In genomic region chr6:150418825-150419594, GRCh38 we compare ENCODE assay signal across 8 cellular contexts. TPM values are rescaled to one million over a fixed set of nuclear protein-coding genes. Genes with fewer than 3 reads are reported as not detected.
DNase-seq lines count a peak whose midpoint lies in the region; FAIRE-seq and TF ChIP-seq lines count a peak whose summit lies in the region.

No MANE protein-coding gene starts in this region.

- no peaks in the 10 kb centered on the region for H3K4me1 ChIP-seq in H1 (replicated peaks in 1 of 4; ENCODE audit: control insufficient read depth in 3 of 4, insufficient read depth in 4 of 4, low read length in 3 of 4)

- TF ChIP-seq CTCF in H1 (IDR thresholded peaks at IDR 0.05; ENCODE audit: control extremely low read depth in 1 of 3, insufficient read depth in 1 of 3, low read depth in 1 of 3, low read length in 3 of 3) (peak; percentile 53 to 70 (median 64)), mesothelial cell of epicardium (IDR thresholded peaks at IDR 0.05; ENCODE audit: unreplicated experiment) (peak; percentile 83)

- H3K79me1 ChIP-seq in H1 (ENCODE audit: low read depth, low read length): no peaks in the 10 kb centered on the region

- no peak for TF ChIP-seq POLR2A in H1 (IDR thresholded peaks at IDR 0.05; ENCODE audit: control extremely low read depth in 1 of 2, low read depth in 2 of 2, low read length in 2 of 2)

- H2BK20ac ChIP-seq in H1 (ENCODE audit: low read length): no peak overlapping the region

- TF ChIP-seq EP300 in H1 (IDR thresholded peaks at IDR 0.05; ENCODE audit: borderline replicate concordance in 1 of 2, low read depth in 2 of 2, low read length in 2 of 2): no peak

- H3K4me3 ChIP-seq in H1 (ENCODE audit: extremely low read depth in 1 of 4, insufficient read depth in 2 of 4, low read depth in 3 of 4, low read length in 4 of 4): peak overlapping the region in 1 of 4 experiments; percentile 19; a peak in 1 of 8 replicates

- H2BK12ac ChIP-seq in H1 (ENCODE audit: low read depth, low read length): no peak overlapping the region

- H4K20me1 ChIP-seq in H1 (replicated peaks in 1 of 2; ENCODE audit: control insufficient read depth in 1 of 2, insufficient read depth in 2 of 2, low read length in 2 of 2): no peaks in the 10 kb centered on the region

- no peak overlapping the region for H4K5ac ChIP-seq in H1 (ENCODE audit: insufficient read length, low read depth, low read length)

- peak overlapping the region; percentile 37 for H3K4me3 Mint-ChIP-seq in mesothelial cell of epicardium

- H3K36me3 ChIP-seq in H1 (ENCODE audit: control insufficient read depth in 2 of 4, insufficient read depth in 4 of 4, low read length in 3 of 4): no peaks in the 10 kb centered on the region

- no peak overlapping the region for H3K4ac ChIP-seq in H1 (replicated peaks; ENCODE audit: insufficient read length, low read depth, low read length)

- H3K9ac ChIP-seq in H1 (replicated peaks in 1 of 4; ENCODE audit: extremely low read depth in 1 of 4, low read depth in 3 of 4, low read length in 3 of 4): no peak overlapping the region

- FAIRE-seq in H1 (lab: Jason Lieb, UNC): no peak

- peaks cover 9% of the 10 kb centered on the region for H3K27me3 Mint-ChIP-seq in mesothelial cell of epicardium (ENCODE audit: low read depth)

- no peak overlapping the region for H4K91ac ChIP-seq in H1 (replicated peaks; ENCODE audit: insufficient read length, low read length)

- H2BK15ac ChIP-seq in H1 (ENCODE audit: low read length): no peak overlapping the region

- H2AK5ac ChIP-seq in H1 (ENCODE audit: low read depth, low read length): no peak overlapping the region

- no peak overlapping the region for H3K14ac ChIP-seq in H1 (ENCODE audit: insufficient read length)

- H3K23ac ChIP-seq in H1 (ENCODE audit: insufficient read length): no peak overlapping the region

- H3K9me3 ChIP-seq in H1 (ENCODE audit: insufficient read depth in 2 of 2, low read depth in 1 of 2, low read length in 1 of 2): peaks cover 0 to 1% of the 10 kb centered on the region in 2 experiments; a peak in 1 of 4 replicates

- peak overlapping the region; percentile 1 to 34; a peak in 3 of 4 replicates for H3K4me2 ChIP-seq in H1 (ENCODE audit: insufficient read depth in 1 of 2, low read depth in 2 of 2, low read length in 2 of 2)

- peak overlapping the region; percentile 70; the same call in 1 of the 2 replicates for H2AFZ ChIP-seq in H1 (ENCODE audit: low read length)

- POLR2A ChIA-PET in H1 (lab: Charles Lee; ENCODE audit: partially characterized antibody): interaction anchor here (1.5 to 2.0 kb wide), 2 partner anchors 59 to 396 kb away, joined by 4 to 7 read pairs; no protein-coding TSS in a partner anchor

- H3K23me2 ChIP-seq in H1 (ENCODE audit: low read depth, low read length): no peaks in the 10 kb centered on the region

- peak overlapping the region; percentile 84 for H3K27ac Mint-ChIP-seq in mesothelial cell of epicardium

- H3K9me3 Mint-ChIP-seq in mesothelial cell of epicardium: peaks cover 11% of the 10 kb centered on the region

- H3K79me2 ChIP-seq in H1 (ENCODE audit: control insufficient read depth in 1 of 2, insufficient read depth in 2 of 2, low read length in 2 of 2): no peaks in the 10 kb centered on the region

- peaks cover 24% of the 10 kb centered on the region for H3K4me1 Mint-ChIP-seq in mesothelial cell of epicardium

- no peak overlapping the region for H2BK5ac ChIP-seq in H1 (ENCODE audit: low read depth, low read length)

- peak; percentile 13 for DNase-seq in SIG-M5 treated with dmso at 0.1 percent for 504 hours (lab: John Stamatoyannopoulos, UW; ENCODE audit: unreplicated experiment)
- no peak for DNase-seq in SIG-M5 (lab: John Stamatoyannopoulos, UW)
- peak; percentile 60 for DNase-seq in NCI-H146 treated with DMSO at 0.1 percent for 48 hours (lab: John Stamatoyannopoulos, UW; ENCODE audit: unreplicated experiment)
- peak; percentile 21 to 22 for DNase-seq in activated CD8-positive, alpha-beta memory T cell treated with anti-CD3 and anti-CD28 coated beads for 1 hour (ENCODE audit: extremely low read depth in 1 of 2, low read depth in 1 of 2)
- peak; percentile 17 to 75 for DNase-seq in H1 (ENCODE audit: low read depth in 1 of 2, low spot score in 2 of 2)
- DNase-seq in mesothelial cell of epicardium (ENCODE audit: low spot score in 2 of 2, unreplicated experiment in 2 of 2): peak; percentile 42 to 75
- DNase-seq in stimulated activated CD8-positive, alpha-beta memory T cell treated with anti-CD3 and anti-CD28 coated beads, Interleukin-2, amount 100 ng/mL, for 1 hour (ENCODE audit: low read depth in 2 of 2): peak; percentile 14 to 26
- no peak for DNase-seq in NK-92 (lab: John Stamatoyannopoulos, UW; ENCODE audit: unreplicated experiment)

- no peak overlapping the region for H3K27ac ChIP-seq in H1 (ENCODE audit: low read depth, low read length)

- CTCF ChIA-PET in H1 (lab: Charles Lee; ENCODE audit: partially characterized antibody): interaction anchor here (0.6 to 11.0 kb wide), 67 partner anchors 8 to 468 kb away, joined by 3 to 150 read pairs (median 4); partner anchors contain the start of gene PLEKHG1

- no peak overlapping the region for H3K18ac ChIP-seq in H1 (ENCODE audit: extremely low read depth, low read length)

- H3K56ac ChIP-seq in H1 (replicated peaks; ENCODE audit: insufficient read length, low read depth, low read length): no peak overlapping the region

- H2BK120ac ChIP-seq in H1 (replicated peaks; ENCODE audit: low read depth, low read length): no peak overlapping the region

- peak; percentile 52 to 68 for TF ChIP-seq RAD21 in H1 (IDR thresholded peaks at IDR 0.05 in 1 of 2, conservative IDR thresholded peaks at IDR 0.05 in 1 of 2; ENCODE audit: low read depth in 2 of 2, low read length in 2 of 2)

- H3K27me3 ChIP-seq in H1 (replicated peaks in 1 of 4; ENCODE audit: control insufficient read depth in 3 of 4, extremely low read depth in 1 of 4, insufficient read depth in 3 of 4, low read length in 3 of 4): no peaks in the 10 kb centered on the region

- H3K36me3 Mint-ChIP-seq in mesothelial cell of epicardium: no peaks in the 10 kb centered on the region

- WGBS in H1 (ENCODE audit: extremely low coverage in 1 of 2, insufficient coverage in 1 of 2, insufficient read length in 1 of 2, insufficient replicate concordance in 2 of 2, low coverage in 1 of 2, low lambda C conversion rate in 2 of 2, missing lambda C conversion rate in 1 of 2), 2 experiments: 61% methylated on average over 16 of the region's 23 CpGs; no CpG with 5 or more reads in 1 of the 2 experiments

- H4K8ac ChIP-seq in H1 (ENCODE audit: extremely low read depth, insufficient read depth, low read length): no peak overlapping the region

TF ChIP-seq in H1, 55 proteins besides CTCF, POLR2A, EP300 and RAD21:
- TF ChIP-seq GABPA (IDR thresholded peaks at IDR 0.05; ENCODE audit: borderline replicate concordance, insufficient read depth, low read length) (no peak), ASH2L (IDR thresholded peaks at IDR 0.05; ENCODE audit: low read length) (no peak), KDM5A (IDR thresholded peaks at IDR 0.05; ENCODE audit: low read length) (no peak), MAX (IDR thresholded peaks at IDR 0.05) (peak; percentile 49; the same call in 1 of the 2 replicates), HDAC2 (IDR thresholded peaks at IDR 0.05; ENCODE audit: borderline replicate concordance in 1 of 2, low read depth in 2 of 2, low read length in 2 of 2) (peak in 1 of 2 experiments; percentile 30; a peak in 1 of 4 replicates), BACH1 (IDR thresholded peaks at IDR 0.05; ENCODE audit: low read length) (no peak), KDM4A (IDR thresholded peaks at IDR 0.05; ENCODE audit: low read depth, low read length, severe bottlenecking) (peak; percentile 30), E2F6 (IDR thresholded peaks at IDR 0.05) (peak; percentile 71)

RNA-seq across cellular contexts. Expression of gene IYD, which starts 50.2 kb away (rescaled TPM):
- total RNA-seq in H1 (2021; fragmentation: NEBNext Ultra II Directional; extraction: Animal tissue kit (Norgen Biotek cat#: 25700)): not detected in 2 replicates
- not detected in 2 replicates for polyA plus RNA-seq in H1 (2011; rRNA removed)
- not detected for polyA plus RNA-seq in H1 (2011; cell fraction: cytosol; rRNA removed)
- polyA plus RNA-seq in H1 (2011; cell fraction: nucleus; rRNA removed): not detected
- not detected in 4 replicates for polyA plus RNA-seq in H1 (2012, experiment 1 of 2)
- not detected for polyA plus RNA-seq in H1 (2012, experiment 2 of 2)
- polyA plus RNA-seq in H1 (2013, experiment 1 of 2): not detected
- polyA plus RNA-seq in H1 (2013, experiment 2 of 2): not detected
- not detected in 2 replicates for polyA minus RNA-seq in H1 (2011; rRNA and poly(A)+ RNA removed)
- polyA minus RNA-seq in H1 (2011; cell fraction: cytosol; rRNA and poly(A)+ RNA removed): not detected
- polyA minus RNA-seq in H1 (2011; cell fraction: nucleus; rRNA and poly(A)+ RNA removed): not detected
- not detected in 3 replicates for total RNA-seq in mesothelial cell of epicardium

Comparison
In these comparisons a context has a peak if more than half of its experiments do, and no peak if none do; other contexts are left out.
1. DNase-seq: peak in SIG-M5 treated with dmso at 0.1 percent for 504 hours (single experiment), NCI-H146 treated with DMSO at 0.1 percent for 48 hours (single experiment), activated CD8-positive, alpha-beta memory T cell treated with anti-CD3 and anti-CD28 coated beads for 1 hour (2 of 2), H1 (2 of 2), mesothelial cell of epicardium (2 of 2) and stimulated activated CD8-positive, alpha-beta memory T cell treated with anti-CD3 and anti-CD28 coated beads, Interleukin-2, amount 100 ng/mL, for 1 hour (2 of 2); none in SIG-M5 (single experiment) and NK-92 (single experiment).